In genomic region chr4:38338939-38339338, GRCh38 we compare ENCODE assay signal across 4 cellular contexts.
TF ChIP-seq lines count a peak whose summit lies in the region.

No MANE protein-coding gene starts in this region.

TF ChIP-seq in HCT116, 20 proteins besides CTCF, POLR2A, EP300 and RAD21:
- peak; percentile 50; the same call in 1 of the 2 replicates for TF ChIP-seq CBX3 (IDR thresholded peaks at IDR 0.05; ENCODE audit: low read depth)
TF ChIP-seq in HCT116: peak in this region for 1; not testable (repeated sequence) for 19.

TF ChIP-seq in HEK293, 187 proteins besides CTCF, POLR2A, EP300 and RAD21:
- peak; percentile 67 for TF ChIP-seq SETDB1 (IDR thresholded peaks at IDR 0.05; ENCODE audit: insufficient read length, low read length)

TF ChIP-seq in GM12878, 131 proteins besides CTCF, POLR2A, EP300 and RAD21:
- peak; percentile 61; the same call in 1 of the 2 replicates for TF ChIP-seq CBX5 (IDR thresholded peaks at IDR 0.05; ENCODE audit: low read depth)

TF ChIP-seq in K562, 482 proteins besides CTCF, POLR2A, EP300 and RAD21:
- TF ChIP-seq ZEB2 (IDR thresholded peaks at IDR 0.05) = 0 out of 2 replicates have a peak, but pooled peaks have one; percentile 28
- peak; percentile 81 for TF ChIP-seq CBX5 (IDR thresholded peaks at IDR 0.05; ENCODE audit: borderline replicate concordance, low read depth)
- TF ChIP-seq CBX3 (IDR thresholded peaks at IDR 0.05; ENCODE audit: borderline replicate concordance in 1 of 2, low read length in 2 of 2) = peak in 1 of 2 experiments; percentile 37; a peak in 1 of 3 replicates
- TF ChIP-seq, protein P1, sequence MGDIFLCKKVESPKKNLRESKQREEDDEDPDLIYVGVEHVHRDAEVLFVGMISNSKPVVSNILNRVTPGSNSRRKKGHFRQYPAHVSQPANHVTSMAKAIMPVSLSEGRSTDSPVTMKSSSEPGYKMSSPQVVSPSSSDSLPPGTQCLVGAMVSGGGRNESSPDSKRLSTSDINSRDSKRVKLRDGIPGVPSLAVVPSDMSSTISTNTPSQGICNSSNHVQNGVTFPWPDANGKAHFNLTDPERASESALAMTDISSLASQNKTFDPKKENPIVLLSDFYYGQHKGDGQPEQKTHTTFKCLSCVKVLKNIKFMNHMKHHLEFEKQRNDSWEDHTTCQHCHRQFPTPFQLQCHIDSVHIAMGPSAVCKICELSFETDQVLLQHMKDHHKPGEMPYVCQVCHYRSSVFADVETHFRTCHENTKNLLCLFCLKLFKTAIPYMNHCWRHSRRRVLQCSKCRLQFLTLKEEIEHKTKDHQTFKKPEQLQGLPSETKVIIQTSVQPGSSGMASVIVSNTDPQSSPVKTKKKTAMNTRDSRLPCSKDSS (IDR thresholded peaks at IDR 0.05; ENCODE audit: low read depth, partially characterized antibody) = peak; percentile 85
- peak; percentile 24 to 72; a peak in 3 of 4 replicates for TF ChIP-seq TRIM24 (IDR thresholded peaks at IDR 0.05)
- peak; percentile 88 for TF ChIP-seq TRIM28 (IDR thresholded peaks at IDR 0.05)
TF ChIP-seq in K562: peak in this region for 6; not testable (repeated sequence) for 476.
